Comparison of ENCODE assay signal across 14 cellular contexts in the genomic region with DNA sequence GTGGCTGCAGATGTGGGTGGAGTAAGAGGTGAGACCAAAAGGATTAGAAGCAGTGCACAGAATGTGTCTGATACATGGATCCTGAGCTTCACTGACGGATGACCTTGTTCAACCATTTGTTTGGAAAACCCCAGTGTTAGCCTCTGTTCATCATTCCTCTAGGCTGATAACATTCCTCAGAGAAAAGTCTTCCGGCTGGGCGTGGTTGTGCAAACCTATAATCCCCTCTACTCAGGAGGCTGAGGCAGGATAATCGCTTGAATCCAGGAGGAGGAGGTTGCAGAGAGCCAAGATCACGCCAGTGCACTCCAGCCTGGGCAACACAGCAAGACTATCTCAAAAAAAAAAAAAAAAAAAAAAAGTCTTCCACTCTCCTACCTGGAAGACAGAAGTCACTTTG.
"Had no signal": no experiment of that assay in that cellular context is flagged by ENCODE, and none has a peak within 500 bp of the region (broad histone marks: within the 10 kb centered on the region; RNA-seq: fewer than 3 reads in every experiment).

No MANE protein-coding gene starts in this region.

- H3K27me3 ChIP-seq: esophagus muscularis mucosa, left lung, pancreas, tibial nerve had no signal

- DNase-seq: activated CD4-positive, alpha-beta T cell treated with anti-CD3 and anti-CD28 coated beads, Interleukin-2, amount 50 U/mL, for 48 hours; activated gamma-delta T cell; activated naive CD8-positive, alpha-beta T cell treated with anti-CD3 and anti-CD28 coated beads, Interleukin-2, amount 10 ng/mL, durations not matched to agents 7 days and 5 days; activated T-cell treated with anti-CD3 and anti-CD28 coated beads, Interleukin-2, amount 50 U/mL, for 48 hours; foreskin melanocyte; left lung; mesendoderm; pancreas; retina; small intestine; SW 1271 had no signal

- H3K27ac ChIP-seq: esophagus muscularis mucosa, left lung, pancreas, tibial nerve had no signal

- H3K9me3 ChIP-seq: esophagus muscularis mucosa, left lung, pancreas, tibial nerve had no signal

- H3K36me3 ChIP-seq: esophagus muscularis mucosa, left lung, pancreas, tibial nerve had no signal

- ATAC-seq: activated CD4-positive, CD25-positive, alpha-beta regulatory T cell treated with anti-CD3 and anti-CD28 coated beads, Interleukin-2, amount 50 U/mL, for 24 hours; left lung; pancreas had no signal

- H3K4me3 ChIP-seq: esophagus muscularis mucosa, left lung, pancreas, tibial nerve had no signal
